7 cellular contexts compared by ENCODE assay signal in genomic region chr2:72991980-72992733, GRCh38.
"Had no signal": no experiment of that assay in that cellular context is flagged by ENCODE, and none has a peak within 500 bp of the region (broad histone marks: within the 10 kb centered on the region; RNA-seq: fewer than 3 reads in every experiment).

No MANE protein-coding gene starts in this region.

- H3K9ac ChIP-seq: neural progenitor cell, parathyroid adenoma had no signal

- H3K27ac ChIP-seq: heart left ventricle, neural progenitor cell, parathyroid adenoma had no signal

- H3K27ac Mint-ChIP-seq: activated CD8-positive, alpha-beta T cell treated with anti-CD3 and anti-CD28 coated beads for 36 hours; activated T-helper 17 cell treated with anti-CD3 and anti-CD28 coated beads, Interleukin-2, amount 50 U/mL, for 72 hours; neural progenitor cell had no signal

- H3K36me3 Mint-ChIP-seq: activated naive CD4-positive, alpha-beta T cell treated with anti-CD3 and anti-CD28 coated beads, Interleukin-2, amount 50 U/mL, for 72 hours; neural progenitor cell had no signal

- H3K9me3 ChIP-seq: heart left ventricle had no signal

- H3K27me3 ChIP-seq: dorsolateral prefrontal cortex, heart left ventricle had no signal

- H3K4me3 Mint-ChIP-seq: activated CD8-positive, alpha-beta T cell treated with anti-CD3 and anti-CD28 coated beads for 36 hours; activated T-helper 17 cell treated with anti-CD3 and anti-CD28 coated beads, Interleukin-2, amount 50 U/mL, for 72 hours; neural progenitor cell had no signal

- H3K27me3 Mint-ChIP-seq: activated CD8-positive, alpha-beta T cell treated with anti-CD3 and anti-CD28 coated beads for 36 hours; activated T-helper 17 cell treated with anti-CD3 and anti-CD28 coated beads, Interleukin-2, amount 50 U/mL, for 72 hours had no signal

- H3K36me3 ChIP-seq: neural progenitor cell had no signal

- H3K4me3 ChIP-seq: dorsolateral prefrontal cortex, heart left ventricle, neural progenitor cell had no signal

- H3K4me1 Mint-ChIP-seq: activated T-helper 17 cell treated with anti-CD3 and anti-CD28 coated beads, Interleukin-2, amount 50 U/mL, for 72 hours had no signal

- H3K9me3 Mint-ChIP-seq: activated CD8-positive, alpha-beta T cell treated with anti-CD3 and anti-CD28 coated beads for 36 hours; activated naive CD4-positive, alpha-beta T cell treated with anti-CD3 and anti-CD28 coated beads, Interleukin-2, amount 50 U/mL, for 72 hours; activated T-helper 17 cell treated with anti-CD3 and anti-CD28 coated beads, Interleukin-2, amount 50 U/mL, for 72 hours; neural progenitor cell had no signal

- H3K4me1 ChIP-seq: parathyroid adenoma had no signal
